1 cellular context compared by ENCODE assay signal in the genomic region with DNA sequence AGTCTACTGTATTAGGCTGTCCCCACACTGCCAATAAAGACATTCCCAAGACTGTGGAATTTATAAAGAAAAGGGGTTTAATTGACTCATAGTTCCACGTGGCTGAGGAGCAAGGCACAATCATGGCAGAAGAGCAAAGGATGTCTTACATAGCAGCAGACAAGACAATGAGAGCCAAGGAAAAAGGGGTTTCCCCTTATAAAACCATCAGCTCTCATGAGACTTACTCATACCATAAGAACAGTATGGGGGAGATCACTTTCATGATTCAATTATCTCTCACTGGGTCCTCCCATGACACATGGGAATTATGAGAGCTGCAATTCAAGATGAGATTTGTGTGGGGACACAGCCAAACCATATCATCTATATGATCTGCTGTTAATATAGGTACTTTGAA.
TF ChIP-seq lines count a peak whose summit lies in the region.

No MANE protein-coding gene starts in this region.

TF ChIP-seq in GM12878, 131 proteins besides CTCF, POLR2A, EP300 and RAD21:
- TF ChIP-seq, protein P1, sequence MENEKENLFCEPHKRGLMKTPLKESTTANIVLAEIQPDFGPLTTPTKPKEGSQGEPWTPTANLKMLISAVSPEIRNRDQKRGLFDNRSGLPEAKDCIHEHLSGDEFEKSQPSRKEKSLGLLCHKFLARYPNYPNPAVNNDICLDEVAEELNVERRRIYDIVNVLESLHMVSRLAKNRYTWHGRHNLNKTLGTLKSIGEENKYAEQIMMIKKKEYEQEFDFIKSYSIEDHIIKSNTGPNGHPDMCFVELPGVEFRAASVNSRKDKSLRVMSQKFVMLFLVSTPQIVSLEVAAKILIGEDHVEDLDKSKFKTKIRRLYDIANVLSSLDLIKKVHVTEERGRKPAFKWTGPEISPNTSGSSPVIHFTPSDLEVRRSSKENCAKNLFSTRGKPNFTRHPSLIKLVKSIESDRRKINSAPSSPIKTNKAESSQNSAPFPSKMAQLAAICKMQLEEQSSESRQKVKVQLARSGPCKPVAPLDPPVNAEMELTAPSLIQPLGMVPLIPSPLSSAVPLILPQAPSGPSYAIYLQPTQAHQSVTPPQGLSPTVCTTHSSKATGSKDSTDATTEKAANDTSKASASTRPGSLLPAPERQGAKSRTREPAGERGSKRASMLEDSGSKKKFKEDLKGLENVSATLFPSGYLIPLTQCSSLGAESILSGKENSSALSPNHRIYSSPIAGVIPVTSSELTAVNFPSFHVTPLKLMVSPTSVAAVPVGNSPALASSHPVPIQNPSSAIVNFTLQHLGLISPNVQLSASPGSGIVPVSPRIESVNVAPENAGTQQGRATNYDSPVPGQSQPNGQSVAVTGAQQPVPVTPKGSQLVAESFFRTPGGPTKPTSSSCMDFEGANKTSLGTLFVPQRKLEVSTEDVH (IDR thresholded peaks at IDR 0.05; ENCODE audit: low read depth, partially characterized antibody) = no peak
- TF ChIP-seq SMC3 (IDR thresholded peaks at IDR 0.05; ENCODE audit: borderline replicate concordance, low read length) = no peak
